Comparison of ENCODE assay signal across 11 cellular contexts in the genomic region with DNA sequence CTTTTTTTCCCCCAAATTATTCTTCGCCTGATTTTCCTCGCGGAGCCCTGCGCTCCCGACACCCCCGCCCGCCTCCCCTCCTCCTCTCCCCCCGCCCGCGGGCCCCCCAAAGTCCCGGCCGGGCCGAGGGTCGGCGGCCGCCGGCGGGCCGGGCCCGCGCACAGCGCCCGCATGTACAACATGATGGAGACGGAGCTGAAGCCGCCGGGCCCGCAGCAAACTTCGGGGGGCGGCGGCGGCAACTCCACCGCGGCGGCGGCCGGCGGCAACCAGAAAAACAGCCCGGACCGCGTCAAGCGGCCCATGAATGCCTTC. TPM values are rescaled to one million over a fixed set of nuclear protein-coding genes. Genes with fewer than 3 reads are reported as not detected.
DNase-seq lines count a peak whose midpoint lies in the region; ATAC-seq and TF ChIP-seq lines count a peak whose summit lies in the region.
"Had no signal": no experiment of that assay in that cellular context is flagged by ENCODE, and none has a peak within 500 bp of the region (broad histone marks: within the 10 kb centered on the region; RNA-seq: fewer than 3 reads in every experiment).

No MANE protein-coding gene starts in this region.

- peak overlapping the region; percentile 99 for H3K4me2 ChIP-seq in neural progenitor cell

- peaks cover 27% of the 10 kb centered on the region for H3K4me1 Mint-ChIP-seq in endothelial cell (ENCODE audit: unreplicated experiment)
- H3K4me1 Mint-ChIP-seq in neural progenitor cell: peaks cover 32% of the 10 kb centered on the region

- peaks cover 53% of the 10 kb centered on the region for H4K20me1 ChIP-seq in neural progenitor cell (ENCODE audit: low read depth)

- no peak for TF ChIP-seq EP300 in ovary (IDR thresholded peaks at IDR 0.05)

- DNase-seq in BE2C: no peak
- DNase-seq in LNCaP clone FGC (ENCODE audit: low read depth): no peak
- no peak for DNase-seq in endothelial cell (ENCODE audit: low spot score)
- DNase-seq in neural progenitor cell (ENCODE audit: low spot score): peak; percentile 77
- no peak for DNase-seq in NCI-H526 (lab: John Stamatoyannopoulos, UW)
- DNase-seq in ovary: no peak
- DNase-seq: GOT3 had no signal

- H3K27ac ChIP-seq in neural progenitor cell (peak overlapping the region; percentile 99), ovary (no peak overlapping the region)

- WGBS in ovary, 3 donors: 2 to 4% (median 2%) methylated on average over 30 to 41 of the region's 41 CpGs

- H3K27ac Mint-ChIP-seq in endothelial cell (ENCODE audit: unreplicated experiment): no peak overlapping the region
- peak overlapping the region; percentile 95 for H3K27ac Mint-ChIP-seq in neural progenitor cell

- no peaks in the 10 kb centered on the region for H3K9me3 Mint-ChIP-seq in endothelial cell (ENCODE audit: unreplicated experiment)
- H3K9me3 Mint-ChIP-seq in neural progenitor cell: peaks cover 3% of the 10 kb centered on the region

- no peaks in the 10 kb centered on the region for H3K9me3 ChIP-seq in BE2C
- H3K9me3 ChIP-seq in neural progenitor cell (ENCODE audit: low read depth): no peaks in the 10 kb centered on the region
- no peaks in the 10 kb centered on the region for H3K9me3 ChIP-seq in ovary

- peak overlapping the region; percentile 87 for H3K4me3 Mint-ChIP-seq in endothelial cell (ENCODE audit: unreplicated experiment)
- no peak overlapping the region for H3K4me3 Mint-ChIP-seq in neural progenitor cell

- peaks cover 100% of the 10 kb centered on the region for H3F3A ChIP-seq in neural progenitor cell (ENCODE audit: low read depth)

- H3K27me3 Mint-ChIP-seq in endothelial cell (ENCODE audit: unreplicated experiment): peaks cover 1% of the 10 kb centered on the region
- peaks cover 5% of the 10 kb centered on the region for H3K27me3 Mint-ChIP-seq in neural progenitor cell (ENCODE audit: insufficient read depth, low read depth)

- TF ChIP-seq CTCF in BE2C (IDR thresholded peaks at IDR 0.05; ENCODE audit: low read depth, low read length) (no peak), LNCaP clone FGC (IDR thresholded peaks at IDR 0.05; ENCODE audit: control insufficient read depth, extremely low read depth, insufficient read depth) (no peak), endothelial cell (IDR thresholded peaks at IDR 0.05; ENCODE audit: unreplicated experiment) (no peak), neural progenitor cell (IDR thresholded peaks at IDR 0.05) (no peak), ovary (IDR thresholded peaks at IDR 0.05) (no peak)

- peak overlapping the region; percentile 83 for H3K9ac ChIP-seq in neural progenitor cell

- H3K4me1 ChIP-seq in BE2C (no peaks in the 10 kb centered on the region; the same call in 1 of the 2 replicates), neural progenitor cell (peaks cover 28% of the 10 kb centered on the region), ovary (ENCODE audit: insufficient read depth) (no peaks in the 10 kb centered on the region)

- intact Hi-C loops in ovary (cut with DNase I): loop anchor here in 2 of 4 donors (10.0 kb wide), 2 partner anchors 543 to 963 kb away; no protein-coding TSS in a partner anchor

- no peak for ATAC-seq in HG03571 (IDR thresholded peaks at IDR 0.05; ENCODE audit: unreplicated experiment)
- ATAC-seq in HG02840 (IDR thresholded peaks at IDR 0.05; ENCODE audit: low FRiP score, unreplicated experiment): no peak

- no peak for TF ChIP-seq POLR2A in ovary (IDR thresholded peaks at IDR 0.05)

- H3K4me3 ChIP-seq in BE2C (ENCODE audit: low read depth, low read length) (peak overlapping the region; percentile 66), LNCaP clone FGC (ENCODE audit: low read depth, low read length) (peak overlapping the region; percentile 38), neural progenitor cell (peak overlapping the region; percentile 98), ovary (no peak overlapping the region)
- H3K4me3 ChIP-seq: K562, lung had no signal

- H3K36me3 ChIP-seq in BE2C: no peaks in the 10 kb centered on the region
- peaks cover 36% of the 10 kb centered on the region for H3K36me3 ChIP-seq in neural progenitor cell
- no peaks in the 10 kb centered on the region for H3K36me3 ChIP-seq in ovary

- H3K27me3 ChIP-seq in BE2C: peaks cover 22% of the 10 kb centered on the region
- no peaks in the 10 kb centered on the region for H3K27me3 ChIP-seq in neural progenitor cell
- no peaks in the 10 kb centered on the region for H3K27me3 ChIP-seq in ovary

- H2AFZ ChIP-seq in neural progenitor cell (replicated peaks): no peak overlapping the region

- peaks cover 93% of the 10 kb centered on the region for H3K79me2 ChIP-seq in neural progenitor cell (ENCODE audit: low read depth)

- H3K36me3 Mint-ChIP-seq in endothelial cell (ENCODE audit: low read depth, unreplicated experiment) (no peaks in the 10 kb centered on the region), neural progenitor cell (peaks cover 32% of the 10 kb centered on the region)

RNA-seq across cellular contexts. Expression of a gene that starts 0.4 kb away (rescaled TPM):
- 0.34 TPM for polyA plus RNA-seq in BE2C (2012; ENCODE audit: insufficient read depth, insufficient read length, low read depth)
- total RNA-seq in endothelial cell (ENCODE audit: unreplicated experiment) (1.4 TPM), neural progenitor cell (ENCODE audit: low replicate concordance) (584 and 605 TPM in 2 replicates), ovary (under 1 TPM in 5 of 7 donors, not detected in 2; 0.23 to 0.69 (median 0.45) TPM)
- polyA plus RNA-seq in ovary: under 1 TPM; 0.24 to 0.33 TPM
- polyA plus RNA-seq: K562 had no signal

Comparison
In these comparisons a context has a peak if more than half of its experiments do, and no peak if none do; other contexts are left out.
1. RNA of a gene that starts 0.4 kb away (total RNA-seq): 584 to 605 TPM in neural progenitor cell; 1.4 TPM in endothelial cell (single experiment) and 0.23 to 0.69 TPM in ovary; every median in the first group is over 100 times any median in the second.